In the genomic region with DNA sequence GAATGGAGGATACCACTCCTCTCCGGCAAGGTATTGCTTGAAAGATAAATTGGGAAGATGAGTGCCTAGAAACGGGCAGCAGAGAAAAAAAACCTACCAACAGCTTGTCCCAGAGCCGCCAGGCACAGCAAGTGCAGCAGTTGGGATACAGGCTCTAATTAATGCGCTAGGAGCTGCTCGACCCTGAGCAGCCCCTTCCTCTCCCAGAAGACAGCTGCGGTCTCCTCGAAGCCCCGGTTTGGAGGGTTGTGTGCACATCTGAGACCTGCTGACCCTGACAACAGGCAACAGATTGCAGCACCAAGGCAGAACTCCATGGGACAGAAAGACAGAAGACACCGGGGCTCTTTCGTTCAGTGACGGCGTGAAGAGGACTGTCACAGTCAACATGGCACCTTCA, we compare ENCODE assay signal across 12 cellular contexts.
A peak's percentile ranks its signal among the peaks of the same experiment; 100 is the strongest.
DNase-seq lines count a peak whose midpoint lies in the region; ATAC-seq and TF ChIP-seq lines count a peak whose summit lies in the region.
"Had no signal": no experiment of that assay in that cellular context is flagged by ENCODE, and none has a peak within 500 bp of the region (broad histone marks: within the 10 kb centered on the region; RNA-seq: fewer than 3 reads in every experiment).

No MANE protein-coding gene starts in this region.

- H3K27ac ChIP-seq in CD8-positive, alpha-beta memory T cell (ENCODE audit: low read depth, low read length): no peak overlapping the region
- peak overlapping the region; percentile 71; the same call in 1 of the 2 replicates for H3K27ac ChIP-seq in SK-N-MC
- peak overlapping the region; percentile 19 for H3K27ac ChIP-seq in rectal smooth muscle tissue (ENCODE audit: low read depth, low read length)

- peaks cover 7% of the 10 kb centered on the region for H3K4me1 ChIP-seq in CD8-positive, alpha-beta memory T cell (ENCODE audit: insufficient read depth, low read length)
- no peaks in the 10 kb centered on the region for H3K4me1 ChIP-seq in rectal smooth muscle tissue (ENCODE audit: control insufficient read depth, insufficient read depth, low read length)

- POLR2A ChIA-PET in CD8-positive, alpha-beta memory T cell (lab: Charles Lee): no interaction called here

- peaks cover 11% of the 10 kb centered on the region for H3K27me3 ChIP-seq in CD8-positive, alpha-beta memory T cell (ENCODE audit: insufficient read depth, low read length, poor library complexity, severe bottlenecking)
- H3K27me3 ChIP-seq in rectal smooth muscle tissue (ENCODE audit: control insufficient read depth, insufficient read depth, low read length): no peaks in the 10 kb centered on the region

- H3K4me1 Mint-ChIP-seq in CD8-positive, alpha-beta memory T cell: peaks cover 13 to 14% (median 14%) of the 10 kb centered on the region in 3 donors

- peaks cover 21 to 44% of the 10 kb centered on the region in 2 donors for H3K27me3 Mint-ChIP-seq in CD8-positive, alpha-beta memory T cell

- peak overlapping the region; percentile 32 for H3K9ac ChIP-seq in SK-N-MC (ENCODE audit: insufficient read length)
- no peak overlapping the region for H3K9ac ChIP-seq in rectal smooth muscle tissue (ENCODE audit: low read length)

- CTCF ChIA-PET in CD8-positive, alpha-beta memory T cell (lab: Charles Lee): interaction anchor here (0.7 kb wide), 1 partner anchor 73 kb away, joined by 3 read pairs; no protein-coding TSS in a partner anchor

- no peak for TF ChIP-seq CTCF in fibroblast of villous mesenchyme (IDR thresholded peaks at IDR 0.05; ENCODE audit: insufficient read depth, low read depth, low read length)

- ATAC-seq in GM19395 (IDR thresholded peaks at IDR 0.05; ENCODE audit: unreplicated experiment): no peak
- no peak for ATAC-seq in GM19328 (IDR thresholded peaks at IDR 0.05; ENCODE audit: unreplicated experiment)
- ATAC-seq: K562 had no signal

- no peaks in the 10 kb centered on the region for H3K36me3 ChIP-seq in CD8-positive, alpha-beta memory T cell (ENCODE audit: insufficient read depth, low read length)
- H3K36me3 ChIP-seq in SK-N-MC (ENCODE audit: insufficient read depth, low read length) (no peaks in the 10 kb centered on the region), rectal smooth muscle tissue (ENCODE audit: control insufficient read depth, insufficient read depth, low read length) (no peaks in the 10 kb centered on the region)

- H3K27ac Mint-ChIP-seq in CD8-positive, alpha-beta memory T cell: peak overlapping the region in 1 of 8 donors; percentile 29

- H3K4me3 Mint-ChIP-seq in CD8-positive, alpha-beta memory T cell: peak overlapping the region in 4 of 7 donors; percentile 33 to 67 (median 55)

- no peak overlapping the region for H3K4me3 ChIP-seq in CD8-positive, alpha-beta memory T cell (ENCODE audit: low read length)
- H3K4me3 ChIP-seq in SK-N-MC (peak overlapping the region; percentile 82), fibroblast of villous mesenchyme (ENCODE audit: low read depth, low read length) (peak overlapping the region; percentile 36), rectal smooth muscle tissue (ENCODE audit: low read length) (peak overlapping the region; percentile 54)
- H3K4me3 ChIP-seq: K562 had no signal

- H3K9me3 ChIP-seq in CD8-positive, alpha-beta memory T cell (ENCODE audit: low read length): no peaks in the 10 kb centered on the region
- no peaks in the 10 kb centered on the region for H3K9me3 ChIP-seq in SK-N-MC (ENCODE audit: low read depth, low read length)

- no peak for DNase-seq in CD8-positive, alpha-beta memory T cell
- DNase-seq in SK-N-MC (ENCODE audit: low read depth, low spot score): no peak
- no peak for DNase-seq in fibroblast of villous mesenchyme (ENCODE audit: low read depth)
- no peak for DNase-seq in NCI-H2196 treated with DMSO at 0.1 percent for 48 hours (lab: John Stamatoyannopoulos, UW; ENCODE audit: unreplicated experiment)
- DNase-seq in putamen (ENCODE audit: low spot score): no peak
- DNase-seq: activated effector memory CD4-positive, alpha-beta T cell treated with anti-CD3 and anti-CD28 coated beads, Interleukin-2, amount 50 U/mL, for 16 hours; SIG-M5; stimulated activated CD4-positive, alpha-beta T cell treated with anti-CD3 and anti-CD28 coated beads, Interleukin-4, amount 100 ng/mL, for 1 hour had no signal

- H3K9me3 Mint-ChIP-seq in CD8-positive, alpha-beta memory T cell: peaks cover 0 to 1% (median 0%) of the 10 kb centered on the region in 5 donors

- no peaks in the 10 kb centered on the region for H3K36me3 Mint-ChIP-seq in CD8-positive, alpha-beta memory T cell
